10 cellular contexts compared by ENCODE assay signal in the genomic region with DNA sequence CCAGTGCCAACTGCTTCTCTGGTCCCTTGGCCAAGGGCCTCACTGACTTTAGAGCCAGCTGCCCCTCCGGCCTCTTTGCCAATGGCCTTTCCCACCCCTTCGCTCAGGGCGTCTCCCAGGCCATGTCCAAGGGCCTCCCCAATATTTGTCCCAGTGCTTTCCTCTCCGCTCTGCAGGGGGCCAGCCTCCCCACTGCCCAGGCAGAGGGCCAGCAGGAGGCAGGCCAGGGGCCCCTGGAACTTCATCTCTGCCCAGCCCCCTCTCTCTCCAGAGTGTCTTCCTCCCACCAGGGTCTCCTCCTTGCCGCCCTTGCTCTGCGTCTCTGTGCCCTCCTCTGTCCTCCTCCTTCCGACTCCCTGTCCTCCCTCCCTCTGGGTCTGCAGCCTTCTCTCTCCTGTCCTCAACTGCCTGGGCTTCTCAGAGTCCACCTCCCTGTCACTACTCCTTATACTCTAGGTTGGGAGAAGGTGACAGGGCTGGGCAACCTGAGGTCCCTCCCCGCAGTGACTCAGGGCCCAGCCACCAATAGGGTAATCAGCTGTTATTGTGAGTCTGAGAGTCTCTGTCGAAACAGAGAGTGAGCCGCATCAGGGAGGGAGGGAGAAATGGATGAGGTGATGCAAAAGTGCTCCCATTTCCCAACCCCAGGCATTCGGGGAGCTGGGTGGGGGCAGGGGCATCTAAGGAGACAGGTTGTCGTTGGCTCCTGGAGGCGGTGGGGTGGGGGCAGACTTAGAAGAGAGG. TPM values are rescaled to one million over a fixed set of nuclear protein-coding genes. Genes with fewer than 3 reads are reported as not detected.
DNase-seq lines count a peak whose midpoint lies in the region; ATAC-seq and TF ChIP-seq lines count a peak whose summit lies in the region.
"Had no signal": no experiment of that assay in that cellular context is flagged by ENCODE, and none has a peak within 500 bp of the region (broad histone marks: within the 10 kb centered on the region; RNA-seq: fewer than 3 reads in every experiment).

A gene with protein sequence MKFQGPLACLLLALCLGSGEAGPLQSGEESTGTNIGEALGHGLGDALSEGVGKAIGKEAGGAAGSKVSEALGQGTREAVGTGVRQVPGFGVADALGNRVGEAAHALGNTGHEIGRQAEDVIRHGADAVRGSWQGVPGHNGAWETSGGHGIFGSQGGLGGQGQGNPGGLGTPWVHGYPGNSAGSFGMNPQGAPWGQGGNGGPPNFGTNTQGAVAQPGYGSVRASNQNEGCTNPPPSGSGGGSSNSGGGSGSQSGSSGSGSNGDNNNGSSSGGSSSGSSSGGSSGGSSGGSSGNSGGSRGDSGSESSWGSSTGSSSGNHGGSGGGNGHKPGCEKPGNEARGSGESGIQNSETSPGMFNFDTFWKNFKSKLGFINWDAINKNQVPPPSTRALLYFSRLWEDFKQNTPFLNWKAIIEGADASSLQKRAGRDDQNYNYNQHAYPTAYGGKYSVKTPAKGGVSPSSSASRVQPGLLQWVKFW (minus strand): TSS at position 419 of the 744 bp plus-strand sequence. CDS start 174 bp downstream, at position 245.

- H3K79me2 ChIP-seq in smooth muscle cell (ENCODE audit: low read depth) = no peaks in the 10 kb centered on the region

- H3K4me1 ChIP-seq in iPS-18a (ENCODE audit: control insufficient read depth, low read depth, low read length) (peaks cover 10% of the 10 kb centered on the region), smooth muscle cell (ENCODE audit: low read depth) (peaks cover 6% of the 10 kb centered on the region)

- no peak for TF ChIP-seq CTCF in smooth muscle cell (IDR thresholded peaks at IDR 0.05; ENCODE audit: borderline replicate concordance, insufficient read depth, poor library complexity, severe bottlenecking)

- peak; percentile 77 for DNase-seq in H7
- peak; percentile 75 for DNase-seq in amniotic epithelial cell (ENCODE audit: low read depth)
- no peak for DNase-seq in smooth muscle cell (lab: John Stamatoyannopoulos, UW; ENCODE audit: unreplicated experiment)
- no peak for DNase-seq in NCI-H2171 treated with DMSO at 0.1 percent for 48 hours (lab: John Stamatoyannopoulos, UW)
- DNase-seq in activated T-cell treated with anti-CD3 and anti-CD28 coated beads, Interleukin-2, amount 50 U/mL, for 1 hour = no peak
- DNase-seq: DND-41 had no signal

- H3K9me3 ChIP-seq in iPS-18a (ENCODE audit: control insufficient read depth, low read depth, low read length) (no peaks in the 10 kb centered on the region), smooth muscle cell (replicated peaks; ENCODE audit: low read depth) (no peaks in the 10 kb centered on the region)

- 65% methylated on average over 13 of the region's 13 CpGs for WGBS in smooth muscle cell (ENCODE audit: low lambda C conversion rate)

- no peak within 1 kb of the TSS for H2AFZ ChIP-seq in smooth muscle cell (ENCODE audit: low read depth)

- no peaks in the 10 kb centered on the region for H3F3A ChIP-seq in smooth muscle cell (ENCODE audit: low read depth)

- H3K36me3 ChIP-seq in H7 (replicated peaks; ENCODE audit: control insufficient read depth, insufficient read depth, low read length) (no peaks in the 10 kb centered on the region), iPS-18a (ENCODE audit: control insufficient read depth, low read depth, low read length) (peaks cover 1% of the 10 kb centered on the region), smooth muscle cell (ENCODE audit: low read depth) (no peaks in the 10 kb centered on the region)

- H3K27ac ChIP-seq in iPS-18a (ENCODE audit: low read length) = no peak within 1 kb of the TSS
- no peak within 1 kb of the TSS for H3K27ac ChIP-seq in smooth muscle cell (ENCODE audit: low read depth)
- H3K27ac ChIP-seq: VCaP had no signal

- H3K4me3 ChIP-seq in H7 (ENCODE audit: insufficient read depth, low read depth, low read length) = peak within 1 kb of the TSS; percentile 41
- peak within 1 kb of the TSS; percentile 46 for H3K4me3 ChIP-seq in iPS-18a (ENCODE audit: low read length)
- H3K4me3 ChIP-seq in smooth muscle cell = no peak within 1 kb of the TSS

- H3K4me2 ChIP-seq in smooth muscle cell = peak within 1 kb of the TSS; percentile 54

- H4K20me1 ChIP-seq in smooth muscle cell (ENCODE audit: low read depth) = no peaks in the 10 kb centered on the region

- no peak within 1 kb of the TSS for H3K9ac ChIP-seq in iPS-18a (ENCODE audit: low read length)
- no peak within 1 kb of the TSS for H3K9ac ChIP-seq in smooth muscle cell (ENCODE audit: low read depth)

- H3K27me3 ChIP-seq in H7 (ENCODE audit: control insufficient read depth, insufficient read depth, low read length) (peaks cover 4% of the 10 kb centered on the region), iPS-18a (ENCODE audit: control insufficient read depth, insufficient read depth, low read length) (peaks cover 12% of the 10 kb centered on the region), smooth muscle cell (ENCODE audit: low read depth) (peaks cover 4% of the 10 kb centered on the region)

- no peak for ATAC-seq in HG03565 (IDR thresholded peaks at IDR 0.05; ENCODE audit: unreplicated experiment)
- no peak for ATAC-seq in HG03432 (IDR thresholded peaks at IDR 0.05; ENCODE audit: unreplicated experiment)

RNA-seq across cellular contexts. Expression of the gene that starts here (rescaled TPM):
- total RNA-seq in H7 (2014; rRNA removed; shearing (Covaris generic)) = 179 and 182 TPM in 2 replicates
- total RNA-seq in smooth muscle cell = 46.5 and 132 TPM in 2 replicates
- 31.2 and 75.4 TPM in 2 replicates for polyA plus RNA-seq in smooth muscle cell

Comparison
In these comparisons a context has a peak if more than half of its experiments do, and no peak if none do; other contexts are left out.
1. DNase-seq: peak in H7 (single experiment) and amniotic epithelial cell (single experiment); none in smooth muscle cell (single experiment), NCI-H2171 treated with DMSO at 0.1 percent for 48 hours (single experiment) and activated T-cell treated with anti-CD3 and anti-CD28 coated beads, Interleukin-2, amount 50 U/mL, for 1 hour (single experiment).